In the genomic region with DNA sequence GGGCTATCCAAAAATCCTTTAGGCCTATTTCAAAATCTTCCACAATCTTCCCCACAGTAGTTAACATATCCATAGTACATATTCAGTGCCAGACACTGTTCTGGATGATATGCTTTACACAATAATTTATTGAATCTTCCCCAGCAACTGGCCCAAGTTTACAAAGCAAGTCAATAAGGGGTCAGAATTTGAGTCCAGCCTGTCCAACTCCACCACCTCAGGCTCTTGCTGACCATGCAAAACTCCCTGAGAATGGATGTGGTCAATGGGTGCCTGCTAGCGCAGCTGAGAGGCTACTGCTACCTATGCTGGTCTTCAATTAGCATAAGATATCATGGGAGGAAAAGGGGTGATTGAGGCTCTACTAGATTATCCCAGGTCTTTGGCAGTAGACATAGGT, we compare ENCODE assay signal across 25 cellular contexts.
"Had no signal": no experiment of that assay in that cellular context is flagged by ENCODE, and none has a peak within 500 bp of the region (broad histone marks: within the 10 kb centered on the region; RNA-seq: fewer than 3 reads in every experiment).

No MANE protein-coding gene starts in this region.

- H2AFZ ChIP-seq: PC-9 had no signal

- H3K4me3 ChIP-seq: PC-9, SJCRH30, SK-N-MC had no signal

- H3K4me2 ChIP-seq: KMS-11, PC-9 had no signal

- H3K9me3 ChIP-seq: SJCRH30 had no signal

- DNase-seq: Karpas-422, MM.1S, MV-4-11, NCI-H1105, NCI-H1417 treated with DMSO at 0.1 percent for 48 hours, NCI-H1436 treated with DMSO at 0.1 percent for 48 hours, NCI-H1694 treated with DMSO at 0.1 percent for 48 hours, NCI-H187 treated with DMSO at 0.1 percent for 48 hours, NCI-H2171 treated with DMSO at 0.1 percent for 48 hours, NCI-H2227 treated with DMSO at 0.1 percent for 48 hours, NCI-H446, NCI-H524 treated with DMSO at 0.1 percent for 48 hours, NCI-H526 treated with DMSO at 0.1 percent for 48 hours, NCI-H774, PC-9, SHP77, SIG-M5, SJCRH30 had no signal

- ATAC-seq: Panc1, Right ventricle myocardium inferior, SK-N-SH treated with all-trans-retinoic acid at 6 μM for 48 hours had no signal

- H3K4me1 ChIP-seq: SJCRH30 had no signal

- H3K36me3 ChIP-seq: SJCRH30 had no signal

- H3K27ac ChIP-seq: KMS-11, PC-9, RWPE1, SJCRH30, SK-N-MC had no signal

- FAIRE-seq: RCC 7860 had no signal

- H3K9ac ChIP-seq: KMS-11 had no signal
